ENCODE assay signal across 31 cellular contexts in the genomic region with DNA sequence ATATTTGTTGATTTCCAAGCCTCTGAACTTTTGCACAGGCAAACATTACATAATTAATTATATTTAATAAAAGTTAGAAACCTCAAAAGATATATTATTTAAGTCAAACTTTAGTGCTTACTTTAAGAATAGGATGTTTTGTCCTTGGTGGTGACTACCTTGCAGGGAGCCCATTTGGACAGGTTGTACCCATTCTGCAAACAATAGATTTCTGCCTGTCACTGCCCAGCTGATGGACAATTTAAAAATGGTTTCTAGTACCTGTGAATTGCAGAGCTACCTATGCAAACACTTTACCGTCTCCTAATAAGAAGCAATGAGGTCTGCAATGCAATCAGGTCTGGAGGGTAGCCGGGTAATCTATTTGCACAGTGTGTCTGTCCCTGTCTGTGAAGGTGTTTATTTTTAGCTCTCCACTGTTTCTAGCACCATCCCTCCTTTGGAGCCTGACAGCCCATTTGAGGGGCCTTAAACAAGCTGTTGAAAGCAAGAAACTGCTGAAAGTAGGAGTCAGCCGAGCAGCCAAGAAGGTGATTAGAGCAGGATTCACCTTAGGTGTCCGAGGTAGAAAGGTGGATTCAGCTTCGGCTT.
DNase-seq lines count a peak whose midpoint lies in the region; ATAC-seq, FAIRE-seq and TF ChIP-seq lines count a peak whose summit lies in the region.
"Had no signal": no experiment of that assay in that cellular context is flagged by ENCODE, and none has a peak within 500 bp of the region (broad histone marks: within the 10 kb centered on the region; RNA-seq: fewer than 3 reads in every experiment).

No MANE protein-coding gene starts in this region.

- no peaks in the 10 kb centered on the region for H3K36me3 Mint-ChIP-seq in activated naive CD4-positive, alpha-beta T cell treated with anti-CD3 and anti-CD28 coated beads, Interleukin-2, amount 50 U/mL, for 72 hours
- H3K36me3 Mint-ChIP-seq: CD14-positive monocyte; stimulated activated memory B cell treated with anti-CD40 and anti-IgM and Interleukin-4, amounts not matched to agents 10 μg/mL and 1 μg/mL and 100 μg/mL, for 72 hours had no signal

- no peaks in the 10 kb centered on the region for H3K9me3 Mint-ChIP-seq in activated naive CD4-positive, alpha-beta T cell treated with anti-CD3 and anti-CD28 coated beads, Interleukin-2, amount 50 U/mL, for 72 hours
- H3K9me3 Mint-ChIP-seq: activated naive CD8-positive, alpha-beta T cell treated with anti-CD3 and anti-CD28 coated beads, Interleukin-2, amount 50 U/mL, for 24 hours; CD14-positive monocyte; central memory CD8-positive, alpha-beta T cell; dendritic cell treated with granulocyte-macrophage colony-stimulating factor and Interleukin-4, amounts not matched to agents 40 ng/mL and 50 ng/mL, for 4 days; stimulated activated memory B cell treated with anti-CD40 and anti-IgM and Interleukin-4, amounts not matched to agents 10 μg/mL and 1 μg/mL and 100 μg/mL, for 72 hours had no signal

- DNase-seq in DMS53 treated with DMSO at 0.1 percent for 48 hours (lab: John Stamatoyannopoulos, UW; ENCODE audit: unreplicated experiment) (peak; percentile 41), NCI-H2029 treated with DMSO at 0.1 percent for 48 hours (lab: John Stamatoyannopoulos, UW) (peak; percentile 79), NCI-H2107 (lab: John Stamatoyannopoulos, UW) (no peak), activated gamma-delta T cell (lab: John Stamatoyannopoulos, UW) (no peak)
- DNase-seq in activated naive CD4-positive, alpha-beta T cell treated with anti-CD3 and anti-CD28 coated beads, Interleukin-2, amount 50 U/mL, for 72 hours (ENCODE audit: low spot score in 2 of 2): no peak
- DNase-seq: activated CD4-positive, alpha-beta T cell treated with anti-CD3 and anti-CD28 coated beads for 48 hours; activated CD8-positive, alpha-beta memory T cell treated with anti-CD3 and anti-CD28 coated beads for 24 hours; activated gamma-delta T cell treated with Interleukin-2 at 50 U/mL for 16 hours; activated naive CD8-positive, alpha-beta T cell treated with anti-CD3 and anti-CD28 coated beads, Interleukin-2, amount 50 U/mL, for 24 hours; HFFc6; hypothalamus; mesendoderm; MV-4-11; NCI-H526 treated with DMSO at 0.1 percent for 48 hours; posterior cingulate gyrus; sigmoid colon; stimulated activated CD4-positive, alpha-beta T cell treated with anti-CD3 and anti-CD28 coated beads, Interleukin-4, amount 100 ng/mL, for 4 hours; substantia nigra; T-helper 17 cell; upper lobe of right lung had no signal

- TF ChIP-seq CTCF in VCaP (conservative IDR thresholded peaks at IDR 0.05): no peak

- H3K27ac Mint-ChIP-seq in activated naive CD4-positive, alpha-beta T cell treated with anti-CD3 and anti-CD28 coated beads, Interleukin-2, amount 50 U/mL, for 72 hours: no peak overlapping the region
- H3K27ac Mint-ChIP-seq: activated naive CD8-positive, alpha-beta T cell treated with anti-CD3 and anti-CD28 coated beads, Interleukin-2, amount 50 U/mL, for 24 hours; CD14-positive monocyte; dendritic cell treated with granulocyte-macrophage colony-stimulating factor and Interleukin-4, amounts not matched to agents 40 ng/mL and 50 ng/mL, for 4 days; GM23338; HFFc6; stimulated activated memory B cell treated with anti-CD40 and anti-IgM and Interleukin-4, amounts not matched to agents 10 μg/mL and 1 μg/mL and 100 μg/mL, for 72 hours; T-helper 17 cell had no signal

- peak; percentile 99 for FAIRE-seq in islet of Langerhans (lab: Jason Lieb, UNC)
- FAIRE-seq: endometrium, frontal cortex, GM12892 had no signal

- H3K27ac ChIP-seq in VCaP: peak overlapping the region; percentile 83
- H3K27ac ChIP-seq: sigmoid colon, upper lobe of right lung had no signal

- no peak for ATAC-seq in activated naive CD4-positive, alpha-beta T cell treated with anti-CD3 and anti-CD28 coated beads, Interleukin-2, amount 50 U/mL, for 72 hours
- ATAC-seq: activated naive CD8-positive, alpha-beta T cell treated with anti-CD3 and anti-CD28 coated beads, Interleukin-2, amount 50 U/mL, for 24 hours; GM23338; SK-N-SH treated with all-trans-retinoic acid at 6 μM for 48 hours; stimulated activated memory B cell treated with anti-CD40 and anti-IgM and Interleukin-4, amounts not matched to agents 10 μg/mL and 1 μg/mL and 100 μg/mL, for 72 hours; T-helper 17 cell had no signal

Comparison
In these comparisons a context has a peak if more than half of its experiments do, and no peak if none do; other contexts are left out.
1. DNase-seq: peak in DMS53 treated with DMSO at 0.1 percent for 48 hours (single experiment) and NCI-H2029 treated with DMSO at 0.1 percent for 48 hours (single experiment); none in activated naive CD4-positive, alpha-beta T cell treated with anti-CD3 and anti-CD28 coated beads, Interleukin-2, amount 50 U/mL, for 72 hours (0 of 2), NCI-H2107 (single experiment) and activated gamma-delta T cell (single experiment).